Comparison of ENCODE assay signal across 20 cellular contexts in genomic region chr18:41645600-41646360, GRCh38.
A peak's percentile ranks its signal among the peaks of the same experiment; 100 is the strongest.
DNase-seq lines count a peak whose midpoint lies in the region; ATAC-seq, FAIRE-seq and TF ChIP-seq lines count a peak whose summit lies in the region.
"Had no signal": no experiment of that assay in that cellular context is flagged by ENCODE, and none has a peak within 500 bp of the region (broad histone marks: within the 10 kb centered on the region; RNA-seq: fewer than 3 reads in every experiment).

No MANE protein-coding gene starts in this region.

- peak; percentile 20 for FAIRE-seq in keratinocyte (lab: Jason Lieb, UNC)
- FAIRE-seq: G401.6, GM12892, H1 had no signal

- no peaks in the 10 kb centered on the region for H3K9me1 ChIP-seq in keratinocyte (ENCODE audit: control insufficient read depth, extremely low read depth, insufficient read depth, low read length)

- no peaks in the 10 kb centered on the region for H3K9me2 ChIP-seq in PC-3 (replicated peaks; ENCODE audit: low read length)

- no peaks in the 10 kb centered on the region for H3K36me3 ChIP-seq in PC-3 (ENCODE audit: low read depth, low read length)
- no peaks in the 10 kb centered on the region for H3K36me3 ChIP-seq in keratinocyte (ENCODE audit: control insufficient read depth in 2 of 2, extremely low read depth in 1 of 2, insufficient read depth in 2 of 2, low read length in 2 of 2)
- H3K36me3 ChIP-seq: cardiac muscle cell had no signal

- H3K4me1 ChIP-seq in PC-3 (ENCODE audit: insufficient read depth, low read length) (peaks cover 15% of the 10 kb centered on the region), keratinocyte (ENCODE audit: control insufficient read depth, extremely low read depth, insufficient read depth, low read length) (no peaks in the 10 kb centered on the region)

- CTCF ChIA-PET in PC-3 (lab: Charles Lee) = interaction anchor here (0.6 kb wide), 1 partner anchor 21 kb away, joined by 3 read pairs; no protein-coding TSS in a partner anchor

- H3K27me3 ChIP-seq in PC-3 (ENCODE audit: low read length) (no peaks in the 10 kb centered on the region), keratinocyte (ENCODE audit: control insufficient read depth, extremely low read depth, insufficient read depth, low read length) (no peaks in the 10 kb centered on the region)
- H3K27me3 ChIP-seq: cardiac muscle cell had no signal

- no peak overlapping the region for H2AFZ ChIP-seq in PC-3 (ENCODE audit: low read length)
- H2AFZ ChIP-seq in keratinocyte (ENCODE audit: control insufficient read depth, low read length) = no peak overlapping the region

- H3K9me3 ChIP-seq in PC-3 (ENCODE audit: low read length) (no peaks in the 10 kb centered on the region), keratinocyte (ENCODE audit: control insufficient read depth, low read depth, low read length) (no peaks in the 10 kb centered on the region)

- POLR2A ChIA-PET in PC-3 (lab: Charles Lee; ENCODE audit: unreplicated experiment) = no interaction called here

- no peak overlapping the region for H3K27ac ChIP-seq in PC-3 (ENCODE audit: low read length)
- no peak overlapping the region for H3K27ac ChIP-seq in keratinocyte (ENCODE audit: control insufficient read depth, insufficient read depth, low read length)
- H3K27ac ChIP-seq: cardiac muscle cell had no signal

- H3K4me2 ChIP-seq in PC-3 (ENCODE audit: low read length) (no peak overlapping the region), keratinocyte (ENCODE audit: control insufficient read depth, extremely low read depth, insufficient read depth, low read depth, low read length) (no peak overlapping the region)

- intact Hi-C loops in PC-3 (cut with micrococcal nuclease) = loop anchor here (10.0 kb wide), 1 partner anchor 251 kb away; no protein-coding TSS in a partner anchor

- dilution Hi-C loops in keratinocyte (cut with MboI; ENCODE audit: extremely low pct_ligation_motif_present, low sequenced_read_pairs) = no loop called here

- H3K4me3 ChIP-seq in NB4 (ENCODE audit: low read depth, low read length) (no peak overlapping the region), PC-3 (ENCODE audit: low read length) (no peak overlapping the region), keratinocyte (ENCODE audit: control insufficient read depth in 2 of 3, extremely low read depth in 1 of 3, insufficient read depth in 2 of 3, low read depth in 1 of 3, low read length in 3 of 3) (no peak overlapping the region)
- H3K4me3 ChIP-seq: cardiac muscle cell had no signal

- H4K20me1 ChIP-seq in PC-3 (ENCODE audit: low read length) = no peaks in the 10 kb centered on the region
- no peaks in the 10 kb centered on the region for H4K20me1 ChIP-seq in keratinocyte (ENCODE audit: control insufficient read depth, extremely low read depth, insufficient read depth, low read length)

- TF ChIP-seq POLR2A in NB4 (IDR thresholded peaks at IDR 0.05; ENCODE audit: extremely low read depth, insufficient read length) = no peak

- BruUV-seq in PC-3 (replicated peaks; lab: Mats Ljungman, UMichigan) = no TSS peak

- DNase-seq in NCI-H510A treated with DMSO at 0.1 percent for 48 hours (lab: John Stamatoyannopoulos, UW) (peak; percentile 73), NCI-H510A (lab: John Stamatoyannopoulos, UW) (no peak), NB4 (ENCODE audit: low read depth) (peak; percentile 43), PC-3 (peak; percentile 48), keratinocyte (ENCODE audit: low read depth, low spot score) (no peak), H4 (ENCODE audit: low spot score) (no peak)
- DNase-seq: activated CD8-positive, alpha-beta memory T cell treated with anti-CD3 and anti-CD28 coated beads for 24 hours; activated naive CD8-positive, alpha-beta T cell treated with anti-CD3 and anti-CD28 coated beads, Interleukin-2, amount 50 U/mL, for 24 hours; CD4-positive, alpha-beta T cell; hippocampal formation; NCI-H2081 treated with DMSO at 0.1 percent for 48 hours; nephron progenitor cell had no signal

- no peak for ATAC-seq in PC-3
- ATAC-seq in GM21360 (IDR thresholded peaks at IDR 0.05; ENCODE audit: unreplicated experiment) = no peak
- ATAC-seq in GM19455 (IDR thresholded peaks at IDR 0.05; ENCODE audit: unreplicated experiment) = no peak
- ATAC-seq: activated naive CD8-positive, alpha-beta T cell treated with anti-CD3 and anti-CD28 coated beads, Interleukin-2, amount 50 U/mL, for 24 hours; Panc1; WTC11 had no signal

- H3K79me2 ChIP-seq in PC-3 (ENCODE audit: low read length) (no peaks in the 10 kb centered on the region), keratinocyte (ENCODE audit: control insufficient read depth, insufficient read depth, low read length) (no peaks in the 10 kb centered on the region)

- TF ChIP-seq CTCF in NB4 (IDR thresholded peaks at IDR 0.05; ENCODE audit: low read depth, low read length) (no peak), PC-3 (conservative IDR thresholded peaks at IDR 0.05; ENCODE audit: low read depth, low read length) (no peak), keratinocyte (optimal IDR thresholded peaks at IDR 0.05 in 1 of 3, IDR thresholded peaks at IDR 0.05 in 1 of 3, conservative IDR thresholded peaks at IDR 0.05 in 1 of 3; ENCODE audit: extremely low read depth in 1 of 3, insufficient read depth in 2 of 3, low read length in 3 of 3) (no peak)

- no peaks in the 10 kb centered on the region for H3F3A ChIP-seq in PC-3 (ENCODE audit: low read length, unreplicated experiment)

- H3K9ac ChIP-seq in PC-3 (ENCODE audit: low read length) (no peak overlapping the region), keratinocyte (ENCODE audit: control insufficient read depth, extremely low read depth, insufficient read depth, low read length) (no peak overlapping the region)

Comparison
In these comparisons a context has a peak if more than half of its experiments do, and no peak if none do; other contexts are left out.
1. DNase-seq: peak in NCI-H510A treated with DMSO at 0.1 percent for 48 hours (single experiment), NB4 (single experiment) and PC-3 (single experiment); none in NCI-H510A (single experiment), keratinocyte (single experiment) and H4 (single experiment).